1 cellular context compared by ENCODE assay signal in genomic region chr1:167412072-167412471, GRCh38.
TF ChIP-seq lines count a peak whose summit lies in the region.

No MANE protein-coding gene starts in this region.

TF ChIP-seq in GM23338, 12 proteins besides CTCF, POLR2A, EP300 and RAD21 (continued from another document):
- no peak for TF ChIP-seq ZNF462 (CRISPR knock-in tag; IDR thresholded peaks at IDR 0.05)
- no peak for TF ChIP-seq POLR2AphosphoS5 (IDR thresholded peaks at IDR 0.05; ENCODE audit: low read depth)
- TF ChIP-seq CREB1 (CRISPR knock-in tag; IDR thresholded peaks at IDR 0.05; ENCODE audit: low read depth), result no peak
- no peak for TF ChIP-seq JUNB (IDR thresholded peaks at IDR 0.05; ENCODE audit: unreplicated experiment)
